28 cellular contexts compared by ENCODE assay signal in genomic region chr11:116589402-116589801, GRCh38.
"Had no signal": no experiment of that assay in that cellular context is flagged by ENCODE, and none has a peak within 500 bp of the region (broad histone marks: within the 10 kb centered on the region; RNA-seq: fewer than 3 reads in every experiment).

No MANE protein-coding gene starts in this region.

- H3K4me3 ChIP-seq: coronary artery, dorsolateral prefrontal cortex, esophagus muscularis mucosa, gastrocnemius medialis, heart left ventricle had no signal

- H3K36me3 ChIP-seq: brain microvascular endothelial cell, esophagus muscularis mucosa, gastrocnemius medialis, heart left ventricle had no signal

- DNase-seq: activated CD4-positive, alpha-beta memory T cell treated with anti-CD3 and anti-CD28 coated beads, Interleukin-2, amount 10 ng/mL, durations not matched to agents 7 days and 5 days; activated CD4-positive, alpha-beta T cell treated with anti-CD3 and anti-CD28 coated beads for 1 hour; activated CD4-positive, alpha-beta T cell treated with anti-CD3 and anti-CD28 coated beads for 4 hours; activated CD4-positive, alpha-beta T cell treated with anti-CD3 and anti-CD28 coated beads, Interleukin-2, amount 10 ng/mL, durations not matched to agents 7 days and 5 days; activated CD4-positive, alpha-beta T cell treated with anti-CD3 and anti-CD28 coated beads, Interleukin-2, amount 50 U/mL, for 4 hours; activated CD8-positive, alpha-beta memory T cell treated with anti-CD3 and anti-CD28 coated beads, Interleukin-2, amount 50 U/mL, for 48 hours; activated gamma-delta T cell treated with Interleukin-2 at 50 U/mL for 16 hours; activated naive CD4-positive, alpha-beta T cell treated with Interleukin-2 at 50 U/mL for 16 hours; activated naive CD8-positive, alpha-beta T cell treated with anti-CD3 and anti-CD28 coated beads, Interleukin-2, amount 10 ng/mL, durations not matched to agents 7 days and 5 days; activated T-cell treated with anti-CD3 and anti-CD28 coated beads for 4 hours; activated T-cell treated with anti-CD3 and anti-CD28 coated beads, Interleukin-2, amount 50 U/mL, for 24 hours; activated T-cell treated with anti-CD3 and anti-CD28 coated beads, Interleukin-2, amount 50 U/mL, for 72 hours; amniotic stem cell; anterior cingulate cortex; brain microvascular endothelial cell; dorsolateral prefrontal cortex; effector memory CD4-positive, alpha-beta T cell; erythroblast; foreskin keratinocyte; gastrocnemius medialis; glutamatergic neuron; heart left ventricle; T-helper 2 cell had no signal

- H3K4me3 Mint-ChIP-seq: activated CD4-positive, alpha-beta memory T cell treated with anti-CD3 and anti-CD28 coated beads, Interleukin-2, amount 10 ng/mL, durations not matched to agents 7 days and 5 days; activated CD4-positive, alpha-beta T cell treated with anti-CD3 and anti-CD28 coated beads, Interleukin-2, amount 10 ng/mL, durations not matched to agents 7 days and 5 days; activated naive CD4-positive, alpha-beta T cell treated with anti-CD3 and anti-CD28 coated beads, Interleukin-2, amount 50 U/mL, for 24 hours; activated naive CD8-positive, alpha-beta T cell treated with anti-CD3 and anti-CD28 coated beads, Interleukin-2, amount 10 ng/mL, durations not matched to agents 7 days and 5 days; activated T-cell treated with anti-CD3 and anti-CD28 coated beads, Interleukin-2, amount 50 U/mL, for 24 hours; activated T-cell treated with anti-CD3 and anti-CD28 coated beads, Interleukin-2, amount 50 U/mL, for 72 hours; central memory CD8-positive, alpha-beta T cell; dendritic cell treated with granulocyte-macrophage colony-stimulating factor and Interleukin-4, amounts not matched to agents 40 ng/mL and 50 ng/mL, for 4 days had no signal

- H3K9me3 Mint-ChIP-seq: activated CD4-positive, alpha-beta memory T cell treated with anti-CD3 and anti-CD28 coated beads, Interleukin-2, amount 10 ng/mL, durations not matched to agents 7 days and 5 days; activated CD4-positive, alpha-beta T cell treated with anti-CD3 and anti-CD28 coated beads, Interleukin-2, amount 10 ng/mL, durations not matched to agents 7 days and 5 days; activated naive CD4-positive, alpha-beta T cell treated with anti-CD3 and anti-CD28 coated beads, Interleukin-2, amount 50 U/mL, for 24 hours; activated naive CD8-positive, alpha-beta T cell treated with anti-CD3 and anti-CD28 coated beads, Interleukin-2, amount 10 ng/mL, durations not matched to agents 7 days and 5 days; activated T-cell treated with anti-CD3 and anti-CD28 coated beads, Interleukin-2, amount 50 U/mL, for 24 hours; central memory CD8-positive, alpha-beta T cell; dendritic cell treated with granulocyte-macrophage colony-stimulating factor and Interleukin-4, amounts not matched to agents 40 ng/mL and 50 ng/mL, for 4 days had no signal

- H3K36me3 Mint-ChIP-seq: activated naive CD4-positive, alpha-beta T cell treated with anti-CD3 and anti-CD28 coated beads, Interleukin-2, amount 50 U/mL, for 24 hours; activated naive CD8-positive, alpha-beta T cell treated with anti-CD3 and anti-CD28 coated beads, Interleukin-2, amount 10 ng/mL, durations not matched to agents 7 days and 5 days had no signal

- H3K27ac Mint-ChIP-seq: activated CD4-positive, alpha-beta memory T cell treated with anti-CD3 and anti-CD28 coated beads, Interleukin-2, amount 10 ng/mL, durations not matched to agents 7 days and 5 days; activated CD4-positive, alpha-beta T cell treated with anti-CD3 and anti-CD28 coated beads, Interleukin-2, amount 10 ng/mL, durations not matched to agents 7 days and 5 days; activated naive CD4-positive, alpha-beta T cell treated with anti-CD3 and anti-CD28 coated beads, Interleukin-2, amount 50 U/mL, for 24 hours; activated naive CD8-positive, alpha-beta T cell treated with anti-CD3 and anti-CD28 coated beads, Interleukin-2, amount 10 ng/mL, durations not matched to agents 7 days and 5 days; activated T-cell treated with anti-CD3 and anti-CD28 coated beads, Interleukin-2, amount 50 U/mL, for 24 hours; activated T-cell treated with anti-CD3 and anti-CD28 coated beads, Interleukin-2, amount 50 U/mL, for 72 hours; dendritic cell treated with granulocyte-macrophage colony-stimulating factor and Interleukin-4, amounts not matched to agents 40 ng/mL and 50 ng/mL, for 4 days had no signal

- H3K27me3 ChIP-seq: brain microvascular endothelial cell, gastrocnemius medialis had no signal

- H3K9me3 ChIP-seq: esophagus muscularis mucosa, gastrocnemius medialis, heart left ventricle had no signal

- H3K27ac ChIP-seq: brain microvascular endothelial cell, coronary artery, dorsolateral prefrontal cortex, esophagus muscularis mucosa, foreskin keratinocyte, gastrocnemius medialis, heart left ventricle had no signal

- H3K4me1 Mint-ChIP-seq: activated CD4-positive, alpha-beta memory T cell treated with anti-CD3 and anti-CD28 coated beads, Interleukin-2, amount 10 ng/mL, durations not matched to agents 7 days and 5 days; activated CD4-positive, alpha-beta T cell treated with anti-CD3 and anti-CD28 coated beads, Interleukin-2, amount 10 ng/mL, durations not matched to agents 7 days and 5 days; activated naive CD4-positive, alpha-beta T cell treated with anti-CD3 and anti-CD28 coated beads, Interleukin-2, amount 50 U/mL, for 24 hours; activated naive CD8-positive, alpha-beta T cell treated with anti-CD3 and anti-CD28 coated beads, Interleukin-2, amount 10 ng/mL, durations not matched to agents 7 days and 5 days; central memory CD8-positive, alpha-beta T cell had no signal

- ATAC-seq: activated T-cell treated with anti-CD3 and anti-CD28 coated beads, Interleukin-2, amount 50 U/mL, for 72 hours; foreskin keratinocyte; gastrocnemius medialis; heart left ventricle had no signal

- H3K4me1 ChIP-seq: esophagus muscularis mucosa, foreskin keratinocyte, gastrocnemius medialis, heart left ventricle had no signal
